8 cellular contexts compared by ENCODE assay signal in the genomic region with DNA sequence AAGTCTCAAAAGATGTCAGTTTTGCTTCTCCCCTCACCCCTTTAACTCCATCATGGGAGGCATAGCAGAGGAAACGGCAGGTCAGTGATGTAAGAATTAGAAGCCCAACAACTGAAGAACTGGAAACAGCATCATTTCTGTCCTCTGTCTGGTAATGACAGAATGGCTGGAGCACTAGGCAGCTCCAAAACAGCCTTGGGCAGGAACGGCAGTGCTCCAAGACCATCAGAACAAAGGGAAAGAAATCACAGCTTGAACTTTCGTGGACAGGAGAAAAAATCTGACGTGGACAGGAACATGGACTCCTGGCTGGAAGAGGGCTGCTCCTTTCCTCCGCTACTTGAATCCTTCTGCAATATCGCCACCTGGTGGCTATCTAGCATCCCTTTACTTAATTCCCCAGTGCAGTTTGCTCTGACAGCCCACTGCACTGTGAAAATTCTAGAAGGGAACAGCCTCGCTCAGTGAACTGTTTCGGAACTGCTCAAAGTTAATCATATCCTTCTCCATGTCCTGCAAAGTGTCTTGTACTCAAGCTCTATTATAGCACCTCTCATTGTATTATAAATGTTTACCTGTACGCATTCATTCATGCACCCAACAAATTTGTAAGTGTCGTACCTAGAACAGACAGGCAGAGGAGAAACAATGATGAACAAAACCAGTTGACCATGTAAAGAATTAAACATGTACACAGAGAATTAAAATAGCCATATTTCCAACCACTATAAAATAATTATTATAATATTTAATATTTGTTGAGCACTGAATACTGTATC. TPM values are rescaled to one million over a fixed set of nuclear protein-coding genes. Genes with fewer than 3 reads are reported as not detected.
A peak's percentile ranks its signal among the peaks of the same experiment; 100 is the strongest.
DNase-seq lines count a peak whose midpoint lies in the region; ATAC-seq and TF ChIP-seq lines count a peak whose summit lies in the region.

No MANE protein-coding gene starts in this region.

- intact Hi-C loops in naive thymus-derived CD4-positive, alpha-beta T cell (cut with micrococcal nuclease) = loop anchor here (1.0 to 5.0 kb wide), 4 partner anchors 23 to 291 kb away; no protein-coding TSS in a partner anchor

- H3K27me3 ChIP-seq in HUES48 (ENCODE audit: control insufficient read depth, insufficient read depth, low read length) = peaks cover 9% of the 10 kb centered on the region
- no peaks in the 10 kb centered on the region for H3K27me3 ChIP-seq in naive thymus-derived CD4-positive, alpha-beta T cell (ENCODE audit: control insufficient read depth in 2 of 2, insufficient read depth in 2 of 2, low read length in 2 of 2)

- POLR2A ChIA-PET in naive thymus-derived CD4-positive, alpha-beta T cell (lab: Charles Lee) = no interaction called here

- peaks cover 0 to 5% (median 0%) of the 10 kb centered on the region in 5 donors for H3K36me3 Mint-ChIP-seq in naive thymus-derived CD4-positive, alpha-beta T cell
- no peaks in the 10 kb centered on the region for H3K36me3 Mint-ChIP-seq in type B pancreatic cell

- H3K9me3 ChIP-seq in HUES48 (ENCODE audit: control insufficient read depth, insufficient read depth, low read length) = no peaks in the 10 kb centered on the region
- H3K9me3 ChIP-seq in naive thymus-derived CD4-positive, alpha-beta T cell (ENCODE audit: control insufficient read depth in 2 of 3, low read length in 3 of 3) = no peaks in the 10 kb centered on the region

- H3K9ac ChIP-seq in HUES48 (ENCODE audit: low read depth, low read length) = no peak overlapping the region

- H3K9me3 Mint-ChIP-seq in naive thymus-derived CD4-positive, alpha-beta T cell = peaks cover 0 to 2% (median 0%) of the 10 kb centered on the region in 11 donors
- no peaks in the 10 kb centered on the region for H3K9me3 Mint-ChIP-seq in type B pancreatic cell

- no peak overlapping the region for H3K27ac Mint-ChIP-seq in naive thymus-derived CD4-positive, alpha-beta T cell
- H3K27ac Mint-ChIP-seq in type B pancreatic cell = peak overlapping the region; percentile 59

- H3K27ac ChIP-seq in HUES48 (ENCODE audit: low read depth, low read length) = no peak overlapping the region
- no peak overlapping the region for H3K27ac ChIP-seq in naive thymus-derived CD4-positive, alpha-beta T cell (ENCODE audit: low read depth, low read length)

- CTCF ChIA-PET in naive thymus-derived CD4-positive, alpha-beta T cell (lab: Charles Lee) = interaction anchor here (1.2 to 2.2 kb wide), 3 partner anchors 37 to 45 kb away, joined by 4 to 22 read pairs (median 13); no protein-coding TSS in a partner anchor

- TF ChIP-seq CTCF in type B pancreatic cell (conservative IDR thresholded peaks at IDR 0.05) = peak; percentile 86

- H3K4me3 ChIP-seq in HUES48 (ENCODE audit: low read depth, low read length) = peak overlapping the region; percentile 58
- H3K4me3 ChIP-seq in naive thymus-derived CD4-positive, alpha-beta T cell (ENCODE audit: low read length) = no peak overlapping the region

- DNase-seq in DMS53 treated with DMSO at 0.1 percent for 48 hours (lab: John Stamatoyannopoulos, UW; ENCODE audit: unreplicated experiment) (peak; percentile 75), NOMO-1 treated with DMSO at 0.1 percent for 48 hours (lab: John Stamatoyannopoulos, UW; ENCODE audit: unreplicated experiment) (peak; percentile 47), activated T-cell treated with anti-CD3 and anti-CD28 coated beads for 48 hours (ENCODE audit: low read depth) (peak; percentile 17), type B pancreatic cell (ENCODE audit: extremely low spot score, unreplicated experiment) (no peak)
- DNase-seq in naive thymus-derived CD4-positive, alpha-beta T cell = peak in 8 of 9 donors; percentile 28 to 62 (median 49)

- H3K27me3 Mint-ChIP-seq in naive thymus-derived CD4-positive, alpha-beta T cell = no peaks in the 10 kb centered on the region
- no peaks in the 10 kb centered on the region for H3K27me3 Mint-ChIP-seq in type B pancreatic cell

- H3K4me1 Mint-ChIP-seq in naive thymus-derived CD4-positive, alpha-beta T cell = peaks cover 13 to 31% (median 21%) of the 10 kb centered on the region in 7 donors
- no peaks in the 10 kb centered on the region for H3K4me1 Mint-ChIP-seq in type B pancreatic cell (ENCODE audit: unreplicated experiment)

- 0 out of 2 replicates have a peak, but pooled peaks cover 2% of the 10 kb centered on the region for H3K4me1 ChIP-seq in HUES48 (ENCODE audit: control insufficient read depth, insufficient read depth, low read length)
- peaks cover 0 to 6% of the 10 kb centered on the region in 2 donors for H3K4me1 ChIP-seq in naive thymus-derived CD4-positive, alpha-beta T cell (ENCODE audit: control insufficient read depth in 2 of 2, insufficient read depth in 2 of 2, low read length in 2 of 2)

- ATAC-seq in GM21423 (IDR thresholded peaks at IDR 0.05; ENCODE audit: unreplicated experiment) (peak; percentile 91), esophagus mucosa (peak; percentile 76)
- ATAC-seq in naive thymus-derived CD4-positive, alpha-beta T cell = peak; percentile 81

- H3K36me3 ChIP-seq in HUES48 (ENCODE audit: control insufficient read depth, insufficient read depth, low read length) = no peaks in the 10 kb centered on the region
- H3K36me3 ChIP-seq in naive thymus-derived CD4-positive, alpha-beta T cell (ENCODE audit: control insufficient read depth in 2 of 3, insufficient read depth in 3 of 3, low read length in 3 of 3) = no peaks in the 10 kb centered on the region

- H3K4me3 Mint-ChIP-seq in naive thymus-derived CD4-positive, alpha-beta T cell = peak overlapping the region in 1 of 10 donors; percentile 25
- H3K4me3 Mint-ChIP-seq in type B pancreatic cell = peak overlapping the region; percentile 80

RNA-seq across cellular contexts. Expression of a gene that starts 20.4 kb away (rescaled TPM):
- total RNA-seq in esophagus mucosa (2.1 TPM), type B pancreatic cell (ENCODE audit: low replicate concordance) (8.8 and 9.3 TPM in 2 replicates)
- 10 to 100 TPM in 4 of 5 experiments, 1 to 10 TPM in 1; 7.2 to 18.9 (median 10.4) TPM for total RNA-seq in naive thymus-derived CD4-positive, alpha-beta T cell
- 1 to 10 TPM; 5.6 to 7.0 TPM for polyA plus RNA-seq in naive thymus-derived CD4-positive, alpha-beta T cell

RNA-seq across cellular contexts. Expression of a gene that starts 24.1 kb away (rescaled TPM):
- not detected for total RNA-seq in esophagus mucosa
- total RNA-seq in naive thymus-derived CD4-positive, alpha-beta T cell = 1 to 10 TPM in 4 of 5 experiments, under 1 TPM in 1; 0.24 to 5.9 (median 2.5) TPM
- polyA plus RNA-seq in naive thymus-derived CD4-positive, alpha-beta T cell = 1 to 10 TPM in 1 of 2 donors, under 1 TPM in 1; 0.83 to 1.0 TPM
- total RNA-seq in type B pancreatic cell (ENCODE audit: low replicate concordance) = 2.6 and 9.0 TPM in 2 replicates

RNA-seq across cellular contexts. Expression of a gene that starts 29.8 kb away (rescaled TPM):
- total RNA-seq in esophagus mucosa (8.9 TPM), type B pancreatic cell (ENCODE audit: low replicate concordance) (17.4 and 18.5 TPM in 2 replicates)
- 10 to 100 TPM; 12.6 to 20.4 (median 13.4) TPM for total RNA-seq in naive thymus-derived CD4-positive, alpha-beta T cell
- 1 to 10 TPM; 8.2 to 9.4 TPM for polyA plus RNA-seq in naive thymus-derived CD4-positive, alpha-beta T cell
